In the genomic region with DNA sequence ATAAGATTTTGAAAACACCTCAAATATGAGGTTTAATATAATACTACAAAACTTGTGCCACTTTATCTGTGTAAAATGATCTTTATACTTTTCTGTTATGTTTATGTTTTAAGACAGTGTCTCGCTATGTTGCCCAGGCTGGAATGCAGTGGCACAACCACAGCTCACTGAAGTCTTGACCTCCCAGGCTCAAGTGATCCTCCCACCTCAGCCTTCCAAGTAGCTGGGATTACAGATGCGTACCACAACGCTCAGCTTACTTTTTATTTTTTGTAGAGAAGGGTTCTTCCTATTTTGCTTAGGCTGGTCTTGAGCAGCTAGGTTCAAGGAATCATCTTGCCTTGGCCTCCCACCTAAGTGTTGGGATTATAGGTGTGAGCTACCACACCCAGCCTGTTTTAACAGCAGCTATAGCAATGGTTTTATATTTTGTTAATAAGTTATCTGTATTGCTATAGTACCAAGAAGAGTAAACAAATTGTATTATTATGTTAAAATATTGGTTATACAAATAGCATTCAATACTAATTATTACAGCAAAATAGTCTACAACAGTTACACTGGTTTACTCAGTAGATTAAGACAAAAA, we compare ENCODE assay signal across 18 cellular contexts.
"Had no signal": no experiment of that assay in that cellular context is flagged by ENCODE, and none has a peak within 500 bp of the region (broad histone marks: within the 10 kb centered on the region; RNA-seq: fewer than 3 reads in every experiment).

No MANE protein-coding gene starts in this region.

- H3K27me3 Mint-ChIP-seq: activated CD4-positive, alpha-beta T cell treated with anti-CD3 and anti-CD28 coated beads, Interleukin-2, amount 10 ng/mL, durations not matched to agents 7 days and 5 days; activated CD8-positive, alpha-beta memory T cell treated with anti-CD3 and anti-CD28 coated beads, Interleukin-2, amount 10 ng/mL, durations not matched to agents 7 days and 5 days; stimulated activated memory B cell treated with anti-CD40 and anti-IgM and Interleukin-4, amounts not matched to agents 10 μg/mL and 1 μg/mL and 100 μg/mL, for 72 hours had no signal

- H3K27ac ChIP-seq: esophagus squamous epithelium, hepatocyte, ovary, vagina had no signal

- H3K4me3 Mint-ChIP-seq: activated CD8-positive, alpha-beta memory T cell treated with anti-CD3 and anti-CD28 coated beads, Interleukin-2, amount 10 ng/mL, durations not matched to agents 7 days and 5 days; neural crest cell; stimulated activated memory B cell treated with anti-CD40 and anti-IgM and Interleukin-4, amounts not matched to agents 10 μg/mL and 1 μg/mL and 100 μg/mL, for 72 hours had no signal

- H3K9me3 Mint-ChIP-seq: activated CD4-positive, alpha-beta T cell treated with anti-CD3 and anti-CD28 coated beads, Interleukin-2, amount 10 ng/mL, durations not matched to agents 7 days and 5 days; neural crest cell; stimulated activated memory B cell treated with anti-CD40 and anti-IgM and Interleukin-4, amounts not matched to agents 10 μg/mL and 1 μg/mL and 100 μg/mL, for 72 hours had no signal

- DNase-seq: activated CD4-positive, alpha-beta T cell treated with anti-CD3 and anti-CD28 coated beads, Interleukin-2, amount 10 ng/mL, durations not matched to agents 7 days and 5 days; activated CD4-positive, CD25-positive, alpha-beta regulatory T cell; activated CD8-positive, alpha-beta memory T cell treated with anti-CD3 and anti-CD28 coated beads, Interleukin-2, amount 10 ng/mL, durations not matched to agents 7 days and 5 days; aorta; cortex of kidney; effector CD8-positive, alpha-beta T cell; esophagus squamous epithelium; islet precursor cell; midbrain; ovary; SK-N-SH; stimulated activated CD4-positive, alpha-beta T cell treated with anti-CD3 and anti-CD28 coated beads, Interleukin-2, amount 100 ng/mL, for 24 hours had no signal

- H3K27ac Mint-ChIP-seq: activated CD4-positive, alpha-beta T cell treated with anti-CD3 and anti-CD28 coated beads, Interleukin-2, amount 10 ng/mL, durations not matched to agents 7 days and 5 days; stimulated activated memory B cell treated with anti-CD40 and anti-IgM and Interleukin-4, amounts not matched to agents 10 μg/mL and 1 μg/mL and 100 μg/mL, for 72 hours had no signal

- H3K9me3 ChIP-seq: esophagus squamous epithelium, ovary, SK-N-SH, tibial nerve, vagina had no signal

- H3K4me3 ChIP-seq: esophagus squamous epithelium, hepatocyte, ovary, tibial nerve, vagina had no signal

- H3K27me3 ChIP-seq: esophagus squamous epithelium, hepatocyte, ovary, tibial nerve, vagina had no signal

- H3K36me3 ChIP-seq: esophagus squamous epithelium, ovary, tibial nerve, vagina had no signal

- ATAC-seq: activated CD8-positive, alpha-beta memory T cell treated with anti-CD3 and anti-CD28 coated beads, Interleukin-2, amount 10 ng/mL, durations not matched to agents 7 days and 5 days; left lobe of liver; stimulated activated memory B cell treated with anti-CD40 and anti-IgM and Interleukin-4, amounts not matched to agents 10 μg/mL and 1 μg/mL and 100 μg/mL, for 72 hours had no signal
